6 cellular contexts compared by ENCODE assay signal in the genomic region with DNA sequence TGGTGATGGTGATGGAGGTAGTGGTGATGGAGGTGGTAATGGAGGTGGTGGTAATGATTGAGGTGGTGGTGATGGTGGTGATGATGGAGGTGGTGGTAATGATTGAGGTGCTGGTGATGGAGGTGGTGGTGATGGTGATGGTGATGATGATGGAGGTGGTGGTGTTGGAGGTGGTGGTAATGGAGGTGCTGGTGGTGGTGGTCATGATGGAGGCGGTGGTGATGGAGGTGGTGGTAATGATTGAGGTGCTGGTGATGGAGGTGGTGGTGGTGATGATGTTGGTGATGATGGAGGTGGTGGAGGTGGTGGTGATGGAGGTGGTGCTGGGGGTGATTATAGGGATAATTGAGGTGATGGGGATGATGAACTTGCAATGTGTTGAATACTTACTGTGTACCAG.
"Had no signal": no experiment of that assay in that cellular context is flagged by ENCODE, and none has a peak within 500 bp of the region (broad histone marks: within the 10 kb centered on the region; RNA-seq: fewer than 3 reads in every experiment).

No MANE protein-coding gene starts in this region.

- H2AFZ ChIP-seq: GM23338 had no signal

- ATAC-seq: GM23338, HCT116, K562 had no signal

- H3K4me1 Mint-ChIP-seq: GM23338 had no signal

- H3K4me3 Mint-ChIP-seq: GM23338 had no signal

- H3K9me3 ChIP-seq: HAP-1 had no signal

- H3K4me1 ChIP-seq: HAP-1 had no signal

- H3K27ac Mint-ChIP-seq: GM23338 had no signal

- H3K4me2 ChIP-seq: GM23338 had no signal

- DNase-seq: H7, KG1 had no signal

- H3K4me3 ChIP-seq: GM23338, HAP-1, K562 had no signal

- H3K36me3 ChIP-seq: HAP-1 had no signal
